Comparison of ENCODE assay signal across 1 cellular context in genomic region chr17:44690746-44691306, GRCh38.
TF ChIP-seq lines count a peak whose summit lies in the region.

No MANE protein-coding gene starts in this region.

TF ChIP-seq in H1, 55 proteins besides CTCF, POLR2A, EP300 and RAD21:
- TF ChIP-seq CREB1 (IDR thresholded peaks at IDR 0.05), result 0 out of 2 replicates have a peak, but pooled peaks have one; percentile 22
- TF ChIP-seq TAF1 (IDR thresholded peaks at IDR 0.05; ENCODE audit: low read depth, low read length), result 0 out of 2 replicates have a peak, but pooled peaks have one; percentile 17
